18 cellular contexts compared by ENCODE assay signal in the genomic region with DNA sequence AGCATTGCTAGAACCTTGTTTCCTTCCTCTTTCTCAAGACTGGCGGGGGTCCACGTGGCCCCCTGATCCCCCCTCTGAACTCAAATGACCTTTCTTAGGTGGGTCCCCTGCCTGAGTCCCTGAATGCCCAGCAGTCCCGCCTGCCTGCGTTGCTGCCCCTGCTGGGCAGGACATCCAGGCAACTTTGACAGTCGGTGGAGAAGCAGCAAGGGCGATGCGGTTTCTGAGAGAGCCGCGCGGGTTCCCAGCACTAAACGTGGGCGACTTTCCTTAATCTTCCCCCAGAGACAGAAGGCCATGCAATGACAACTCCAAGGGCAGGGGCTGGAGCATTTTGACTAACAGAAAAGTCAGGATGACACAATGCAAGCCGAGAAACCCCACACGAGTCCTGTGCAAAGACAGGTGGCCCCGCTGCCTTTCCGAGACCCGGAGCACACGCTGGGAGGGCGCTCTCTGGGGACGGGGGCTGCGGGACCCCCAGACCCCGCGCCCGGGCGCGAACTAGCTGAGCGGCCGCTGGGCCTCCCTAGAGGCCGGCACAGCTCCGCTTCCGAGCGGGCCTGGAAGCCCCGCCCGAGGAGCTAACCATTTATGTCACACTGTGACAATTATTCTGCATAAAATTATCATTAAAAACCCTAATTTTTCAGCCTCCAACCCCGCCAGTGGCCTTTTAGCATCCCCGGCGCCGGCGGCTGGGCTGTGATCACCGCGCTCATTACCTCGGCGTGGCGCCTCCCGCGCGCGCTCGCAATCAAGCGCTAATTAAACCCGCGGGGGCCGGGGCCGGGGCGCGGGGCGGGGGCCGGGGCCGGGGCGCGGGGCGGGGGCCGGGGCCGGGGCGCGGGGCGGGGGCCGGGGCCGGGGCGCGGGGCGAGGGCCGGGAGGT. TPM values are rescaled to one million over a fixed set of nuclear protein-coding genes. Genes with fewer than 3 reads are reported as not detected.
DNase-seq lines count a peak whose midpoint lies in the region; ATAC-seq and TF ChIP-seq lines count a peak whose summit lies in the region.
"Had no signal": no experiment of that assay in that cellular context is flagged by ENCODE, and none has a peak within 500 bp of the region (broad histone marks: within the 10 kb centered on the region; RNA-seq: fewer than 3 reads in every experiment).

No MANE protein-coding gene starts in this region.

- peaks cover 20% of the 10 kb centered on the region for H3K4me1 Mint-ChIP-seq in neural progenitor cell
- H3K4me1 Mint-ChIP-seq in activated CD8-positive, alpha-beta memory T cell treated with anti-CD3 and anti-CD28 coated beads, Interleukin-2, amount 10 ng/mL, durations not matched to agents 7 days and 5 days = peaks cover 2% of the 10 kb centered on the region
- H3K4me1 Mint-ChIP-seq: central memory CD8-positive, alpha-beta T cell had no signal

- CTCF ChIA-PET in activated CD8-positive, alpha-beta memory T cell treated with anti-CD3 and anti-CD28 coated beads, Interleukin-2, amount 10 ng/mL, durations not matched to agents 7 days and 5 days (lab: Charles Lee) = no interaction called here

- H3K4me1 ChIP-seq in esophagus squamous epithelium (peaks cover 4 to 16% (median 8%) of the 10 kb centered on the region in 3 donors), neural progenitor cell (peaks cover 9% of the 10 kb centered on the region)

- no peak overlapping the region for H3K27ac ChIP-seq in 22Rv1
- H3K27ac ChIP-seq in esophagus squamous epithelium = no peak overlapping the region
- H3K27ac ChIP-seq in neural progenitor cell = no peak overlapping the region
- H3K27ac ChIP-seq: SK-N-MC, tibial nerve had no signal

- H3K27me3 ChIP-seq in esophagus squamous epithelium = peaks cover 8 to 95% (median 19%) of the 10 kb centered on the region in 4 donors
- H3K27me3 ChIP-seq in neural progenitor cell = peaks cover 66% of the 10 kb centered on the region

- H3K27ac Mint-ChIP-seq in neural progenitor cell = no peak overlapping the region
- no peak overlapping the region for H3K27ac Mint-ChIP-seq in activated CD8-positive, alpha-beta memory T cell treated with anti-CD3 and anti-CD28 coated beads, Interleukin-2, amount 10 ng/mL, durations not matched to agents 7 days and 5 days
- H3K27ac Mint-ChIP-seq: activated T-helper 1 cell treated with anti-CD3 and anti-CD28 coated beads, Interleukin-12 subunit alpha, Interleukin-12 subunit beta, Interleukin-2, Interleukin-4 antibody, amounts not matched to agents 30 ng/mL and 10 ng/mL and 1 ng/mL, durations not matched to agents 14 hours and 24 hours and 36 hours; B cell had no signal

- H3K27me3 Mint-ChIP-seq in neural progenitor cell (ENCODE audit: insufficient read depth, low read depth) = peaks cover 22% of the 10 kb centered on the region
- H3K27me3 Mint-ChIP-seq in activated CD8-positive, alpha-beta memory T cell treated with anti-CD3 and anti-CD28 coated beads, Interleukin-2, amount 10 ng/mL, durations not matched to agents 7 days and 5 days = peaks cover 44% of the 10 kb centered on the region

- H3F3A ChIP-seq in neural progenitor cell (ENCODE audit: low read depth) = peaks cover 13% of the 10 kb centered on the region

- TF ChIP-seq CTCF in 22Rv1 (IDR thresholded peaks at IDR 0.05) (peak; percentile 12; the same call in 1 of the 2 replicates), esophagus squamous epithelium (IDR thresholded peaks at IDR 0.05) (no peak), neural progenitor cell (IDR thresholded peaks at IDR 0.05) (no peak)

- DNase-seq in KBM-7 (peak; percentile 15), esophagus squamous epithelium (lab: John Stamatoyannopoulos, UW) (no peak), neural progenitor cell (ENCODE audit: low spot score) (peak; percentile 33), amniotic stem cell (lab: John Stamatoyannopoulos, UW) (no peak), GM03348 (ENCODE audit: low spot score) (no peak), NCI-H1436 treated with DMSO at 0.1 percent for 48 hours (lab: John Stamatoyannopoulos, UW) (no peak)
- no peak for DNase-seq in activated CD8-positive, alpha-beta memory T cell treated with anti-CD3 and anti-CD28 coated beads, Interleukin-2, amount 10 ng/mL, durations not matched to agents 7 days and 5 days
- DNase-seq: GDM1, NCI-H1105 treated with DMSO at 0.1 percent for 48 hours, NCI-H82 had no signal

- H3K4me3 Mint-ChIP-seq in neural progenitor cell = peak overlapping the region; percentile 84
- no peak overlapping the region for H3K4me3 Mint-ChIP-seq in activated CD8-positive, alpha-beta memory T cell treated with anti-CD3 and anti-CD28 coated beads, Interleukin-2, amount 10 ng/mL, durations not matched to agents 7 days and 5 days
- H3K4me3 Mint-ChIP-seq: activated T-helper 1 cell treated with anti-CD3 and anti-CD28 coated beads, Interleukin-12 subunit alpha, Interleukin-12 subunit beta, Interleukin-2, Interleukin-4 antibody, amounts not matched to agents 30 ng/mL and 10 ng/mL and 1 ng/mL, durations not matched to agents 14 hours and 24 hours and 36 hours; B cell; central memory CD8-positive, alpha-beta T cell had no signal

- intact Hi-C loops in esophagus squamous epithelium (cut with DNase I) = no loop called here

- H2AFZ ChIP-seq in neural progenitor cell (replicated peaks) = no peak overlapping the region

- H4K20me1 ChIP-seq in neural progenitor cell (ENCODE audit: low read depth) = no peaks in the 10 kb centered on the region

- peaks cover 0 to 22% (median 6%) of the 10 kb centered on the region in 3 donors for H3K9me3 ChIP-seq in esophagus squamous epithelium
- H3K9me3 ChIP-seq in neural progenitor cell (ENCODE audit: low read depth) = peaks cover 2% of the 10 kb centered on the region

- H3K36me3 ChIP-seq in esophagus squamous epithelium = no peaks in the 10 kb centered on the region
- H3K36me3 ChIP-seq in neural progenitor cell = no peaks in the 10 kb centered on the region
- H3K36me3 ChIP-seq: tibial nerve had no signal

- in situ Hi-C loops in KBM-7 (cut with MboI; ENCODE audit: low pct_unique_long_range_greater_than_20kb, low sequenced_read_pairs) = no loop called here

- H3K9me3 Mint-ChIP-seq in neural progenitor cell = peaks cover 12% of the 10 kb centered on the region
- peaks cover 6% of the 10 kb centered on the region for H3K9me3 Mint-ChIP-seq in activated CD8-positive, alpha-beta memory T cell treated with anti-CD3 and anti-CD28 coated beads, Interleukin-2, amount 10 ng/mL, durations not matched to agents 7 days and 5 days (ENCODE audit: low read depth)
- H3K9me3 Mint-ChIP-seq: activated T-helper 1 cell treated with anti-CD3 and anti-CD28 coated beads, Interleukin-12 subunit alpha, Interleukin-12 subunit beta, Interleukin-2, Interleukin-4 antibody, amounts not matched to agents 30 ng/mL and 10 ng/mL and 1 ng/mL, durations not matched to agents 14 hours and 24 hours and 36 hours; central memory CD8-positive, alpha-beta T cell had no signal

- ATAC-seq in activated CD8-positive, alpha-beta memory T cell treated with anti-CD3 and anti-CD28 coated beads, Interleukin-2, amount 10 ng/mL, durations not matched to agents 7 days and 5 days = no peak
- ATAC-seq: activated CD4-positive, CD25-positive, alpha-beta regulatory T cell treated with anti-CD3 and anti-CD28 coated beads, Interleukin-2, amount 50 U/mL, for 24 hours had no signal

- WGBS in esophagus squamous epithelium, 2 donors = 6% methylated on average over 2 to 17 of the region's 73 CpGs

- no peak overlapping the region for H3K9ac ChIP-seq in neural progenitor cell

- H3K4me2 ChIP-seq in neural progenitor cell = peak overlapping the region; percentile 65

- H3K4me3 ChIP-seq in esophagus squamous epithelium (peak overlapping the region in 3 of 4 donors; percentile 20 to 48 (median 26)), neural progenitor cell (peak overlapping the region; percentile 38)
- H3K4me3 ChIP-seq: SK-N-MC had no signal

- no peak for TF ChIP-seq POLR2A in esophagus squamous epithelium (IDR thresholded peaks at IDR 0.05)

- no peaks in the 10 kb centered on the region for H3K79me2 ChIP-seq in neural progenitor cell (ENCODE audit: low read depth)

- peaks cover 5% of the 10 kb centered on the region for H3K36me3 Mint-ChIP-seq in neural progenitor cell
- H3K36me3 Mint-ChIP-seq in activated CD8-positive, alpha-beta memory T cell treated with anti-CD3 and anti-CD28 coated beads, Interleukin-2, amount 10 ng/mL, durations not matched to agents 7 days and 5 days = peaks cover 3% of the 10 kb centered on the region

RNA-seq across cellular contexts. Expression of a gene that starts 27.4 kb away (rescaled TPM):
- total RNA-seq in esophagus squamous epithelium = not detected
- total RNA-seq in neural progenitor cell (ENCODE audit: low replicate concordance) = not detected in 2 replicates
- total RNA-seq in activated CD8-positive, alpha-beta memory T cell treated with anti-CD3 and anti-CD28 coated beads, Interleukin-2, amount 10 ng/mL, durations not matched to agents 7 days and 5 days = not detected
- total RNA-seq: activated T-helper 1 cell treated with anti-CD3 and anti-CD28 coated beads, Interleukin-12 subunit alpha, Interleukin-12 subunit beta, Interleukin-2, Interleukin-4 antibody, amounts not matched to agents 30 ng/mL and 10 ng/mL and 1 ng/mL, durations not matched to agents 14 hours and 24 hours and 36 hours; B cell; renal cortical epithelial cell; tibial nerve had no signal

Comparison
In these comparisons a context has a peak if more than half of its experiments do, and no peak if none do; other contexts are left out.
1. DNase-seq: peak in KBM-7 (single experiment) and neural progenitor cell (single experiment); none in esophagus squamous epithelium (single experiment), amniotic stem cell (single experiment), GM03348 (single experiment), NCI-H1436 treated with DMSO at 0.1 percent for 48 hours (single experiment) and activated CD8-positive, alpha-beta memory T cell treated with anti-CD3 and anti-CD28 coated beads, Interleukin-2, amount 10 ng/mL, durations not matched to agents 7 days and 5 days (single experiment).